In the genomic region with DNA sequence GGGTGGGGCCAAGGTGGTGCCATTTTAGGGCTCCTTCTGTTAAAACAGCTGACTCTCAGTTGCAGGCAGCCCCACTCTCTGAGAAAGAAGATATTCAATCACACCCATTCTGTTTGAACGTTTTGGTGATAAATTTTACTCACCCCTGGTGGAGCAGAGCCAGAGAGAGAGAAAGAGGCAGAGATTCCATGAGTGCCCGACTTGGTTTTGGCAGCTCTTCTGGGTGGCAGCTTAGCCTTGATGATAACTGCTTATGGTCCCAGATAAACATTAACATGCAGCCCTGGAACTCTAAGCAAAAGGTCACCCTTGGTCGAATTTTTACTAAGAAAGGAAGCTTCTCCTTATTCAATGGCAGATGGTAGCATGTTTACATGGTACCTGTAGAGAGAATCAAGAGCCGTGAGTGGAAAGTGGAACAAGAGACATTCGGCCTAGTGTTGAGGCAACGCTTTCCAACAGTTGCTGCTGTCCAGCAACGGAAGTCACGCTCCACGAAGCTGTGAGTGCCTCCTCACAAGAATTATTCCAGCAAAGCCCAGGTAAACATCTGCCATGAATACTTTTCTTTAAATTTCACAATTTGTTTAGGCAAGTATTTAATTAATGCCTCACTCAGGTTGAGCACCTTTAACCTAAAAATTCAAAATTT, we compare ENCODE assay signal across 18 cellular contexts.
DNase-seq lines count a peak whose midpoint lies in the region; ATAC-seq and TF ChIP-seq lines count a peak whose summit lies in the region.
"Had no signal": no experiment of that assay in that cellular context is flagged by ENCODE, and none has a peak within 500 bp of the region (broad histone marks: within the 10 kb centered on the region; RNA-seq: fewer than 3 reads in every experiment).

No MANE protein-coding gene starts in this region.

- ATAC-seq in Right ventricle myocardium superior (ENCODE audit: poor library complexity): peak; percentile 93
- peak in 6 of 8 donors; percentile 38 to 87 (median 80) for ATAC-seq in heart right ventricle
- no peak for ATAC-seq in aorta (ENCODE audit: low FRiP score)
- ATAC-seq: K562 had no signal

- H3K27ac ChIP-seq in heart right ventricle (no peak overlapping the region), thyroid gland (no peak overlapping the region), aorta (ENCODE audit: low read depth in 1 of 2, low read length in 2 of 2) (no peak overlapping the region)
- no peak overlapping the region for H3K27ac ChIP-seq in CD4-positive, alpha-beta memory T cell (ENCODE audit: low read depth, low read length)
- H3K27ac ChIP-seq: HL-60 had no signal

- H3K4me3 ChIP-seq in heart right ventricle: no peak overlapping the region
- H3K4me3 ChIP-seq in thyroid gland (replicated peaks in 1 of 3): no peak overlapping the region
- no peak overlapping the region for H3K4me3 ChIP-seq in aorta (ENCODE audit: low read length in 2 of 2)
- H3K4me3 ChIP-seq in CD4-positive, alpha-beta memory T cell (ENCODE audit: low read length in 2 of 2): no peak overlapping the region
- H3K4me3 ChIP-seq: HAP-1, K562 had no signal

- no peak overlapping the region for H3K27ac Mint-ChIP-seq in CD4-positive, alpha-beta memory T cell
- H3K27ac Mint-ChIP-seq: CD4-positive, alpha-beta T cell had no signal

- POLR2A ChIA-PET in CD4-positive, alpha-beta memory T cell (lab: Charles Lee; ENCODE audit: partially characterized antibody): no interaction called here

- no peaks in the 10 kb centered on the region for H3K36me3 Mint-ChIP-seq in CD4-positive, alpha-beta memory T cell

- no peak for DNase-seq in Right ventricle myocardium superior
- no peak for DNase-seq in cardiac septum (ENCODE audit: low spot score)
- peak; percentile 30 for DNase-seq in NCI-H510A treated with DMSO at 0.1 percent for 48 hours (lab: John Stamatoyannopoulos, UW)
- peak in 1 of 2 donors; percentile 15 for DNase-seq in heart right ventricle
- peak; percentile 21 to 45 for DNase-seq in thyroid gland
- no peak for DNase-seq in aorta
- no peak for DNase-seq in CD4-positive, alpha-beta memory T cell
- DNase-seq: ACHN; BE2C; C1 segment of cervical spinal cord; CD4-positive, alpha-beta T cell; DMS153; DND-41; EL; IMR-90 had no signal

- TF ChIP-seq POLR2A in thyroid gland (IDR thresholded peaks at IDR 0.05): no peak

- H3K4me3 Mint-ChIP-seq in CD4-positive, alpha-beta memory T cell: peak overlapping the region in 1 of 8 donors; percentile 15
- H3K4me3 Mint-ChIP-seq: CD4-positive, alpha-beta T cell had no signal

- H3K27me3 ChIP-seq in heart right ventricle (no peaks in the 10 kb centered on the region), thyroid gland (no peaks in the 10 kb centered on the region), aorta (ENCODE audit: control insufficient read depth in 1 of 2, insufficient read depth in 2 of 2, low read length in 1 of 2) (no peaks in the 10 kb centered on the region)
- H3K27me3 ChIP-seq in CD4-positive, alpha-beta memory T cell (ENCODE audit: insufficient read depth, low read length): no peaks in the 10 kb centered on the region
- H3K27me3 ChIP-seq: BE2C had no signal

- TF ChIP-seq CTCF in heart right ventricle (IDR thresholded peaks at IDR 0.05): no peak
- no peak for TF ChIP-seq CTCF in thyroid gland (IDR thresholded peaks at IDR 0.05)

- CTCF ChIA-PET in CD4-positive, alpha-beta memory T cell (lab: Charles Lee; ENCODE audit: partially characterized antibody): no interaction called here

- H3K9me3 ChIP-seq in heart right ventricle (peaks cover 0 to 7% (median 0%) of the 10 kb centered on the region in 11 donors), thyroid gland (no peaks in the 10 kb centered on the region), aorta (ENCODE audit: control insufficient read depth, low read length) (peaks cover 2% of the 10 kb centered on the region)
- no peaks in the 10 kb centered on the region for H3K9me3 ChIP-seq in CD4-positive, alpha-beta memory T cell (ENCODE audit: control insufficient read depth in 1 of 2, low read length in 2 of 2)
- H3K9me3 ChIP-seq: BE2C, HAP-1 had no signal

- no peaks in the 10 kb centered on the region for H3K27me3 Mint-ChIP-seq in CD4-positive, alpha-beta memory T cell
- H3K27me3 Mint-ChIP-seq: CD4-positive, alpha-beta T cell had no signal

- peaks cover 0 to 15% (median 9%) of the 10 kb centered on the region in 8 donors for H3K9me3 Mint-ChIP-seq in CD4-positive, alpha-beta memory T cell

- no peaks in the 10 kb centered on the region for H3K4me1 Mint-ChIP-seq in CD4-positive, alpha-beta memory T cell

- H3K36me3 ChIP-seq in heart right ventricle (no peaks in the 10 kb centered on the region), thyroid gland (no peaks in the 10 kb centered on the region), aorta (ENCODE audit: control insufficient read depth in 1 of 2, insufficient read depth in 2 of 2, low read length in 1 of 2) (no peaks in the 10 kb centered on the region)
- H3K36me3 ChIP-seq in CD4-positive, alpha-beta memory T cell (ENCODE audit: insufficient read depth, low read length): no peaks in the 10 kb centered on the region
- H3K36me3 ChIP-seq: BE2C, HAP-1 had no signal

- peaks cover 0 to 21% (median 0%) of the 10 kb centered on the region in 9 donors for H3K4me1 ChIP-seq in heart right ventricle
- H3K4me1 ChIP-seq in thyroid gland: no peaks in the 10 kb centered on the region
- no peaks in the 10 kb centered on the region for H3K4me1 ChIP-seq in aorta (ENCODE audit: control insufficient read depth in 1 of 2, insufficient read depth in 2 of 2, low read length in 2 of 2)
- H3K4me1 ChIP-seq in CD4-positive, alpha-beta memory T cell (ENCODE audit: insufficient read depth, low read length): no peaks in the 10 kb centered on the region
- H3K4me1 ChIP-seq: BE2C had no signal

- 47 to 52% methylated on average over 9 of the region's 9 CpGs for WGBS in heart right ventricle, 2 donors
- WGBS in thyroid gland, 2 donors: 36 to 38% methylated on average over 9 of the region's 9 CpGs
- 66 to 69% methylated on average over 9 of the region's 9 CpGs for WGBS in aorta, 2 donors

- intact Hi-C loops in Right ventricle myocardium superior (cut with DNase I) (no loop called here), cardiac septum (cut with DNase I) (no loop called here), heart right ventricle (cut with DNase I) (no loop called here), thyroid gland (cut with DNase I) (no loop called here), aorta (cut with DNase I) (no loop called here)
- intact Hi-C loops in CD4-positive, alpha-beta memory T cell (cut with micrococcal nuclease): no loop called here

Comparison
In these comparisons a context has a peak if more than half of its experiments do, and no peak if none do; other contexts are left out.
1. DNase-seq: peak in NCI-H510A treated with DMSO at 0.1 percent for 48 hours (single experiment) and thyroid gland (2 of 2); none in Right ventricle myocardium superior (single experiment), cardiac septum (single experiment), aorta (0 of 2) and CD4-positive, alpha-beta memory T cell (0 of 5).